14 cellular contexts compared by ENCODE assay signal in the genomic region with DNA sequence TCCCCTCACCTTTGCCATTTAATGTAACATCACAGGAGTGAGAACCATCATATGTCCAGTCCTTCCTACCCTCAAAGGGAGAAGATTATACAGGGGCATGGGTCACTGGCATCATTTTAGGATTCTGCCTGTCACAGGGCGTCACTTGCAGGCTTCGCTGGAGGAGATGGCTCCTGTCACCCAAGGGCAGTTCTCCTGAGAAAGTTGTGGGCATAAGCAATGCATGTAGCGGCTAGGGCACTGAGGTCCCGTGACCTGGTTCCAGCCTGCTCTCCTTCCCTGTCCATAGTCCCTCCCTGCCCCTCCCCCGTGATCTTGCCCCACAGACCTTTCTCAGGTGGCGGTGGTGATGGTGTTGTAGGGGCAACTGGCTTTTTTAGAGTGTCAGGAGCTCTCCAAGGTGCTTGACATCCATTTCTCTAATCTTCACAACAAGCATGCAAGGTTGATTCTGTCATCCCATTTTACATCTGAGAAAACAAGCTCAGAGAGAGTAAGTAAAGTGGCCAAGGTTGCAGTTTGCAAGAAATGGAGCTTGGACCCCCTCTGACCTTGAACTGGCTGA.
"Had no signal": no experiment of that assay in that cellular context is flagged by ENCODE, and none has a peak within 500 bp of the region (broad histone marks: within the 10 kb centered on the region; RNA-seq: fewer than 3 reads in every experiment).

No MANE protein-coding gene starts in this region.

- H3K4me3 ChIP-seq: lower lobe of right lung, skin epidermis, tibial artery, uterus had no signal

- H3K36me3 Mint-ChIP-seq: naive B cell had no signal

- H3K27ac Mint-ChIP-seq: activated naive CD4-positive, alpha-beta T cell treated with anti-CD3 and anti-CD28 coated beads for 36 hours; effector memory CD8-positive, alpha-beta T cell; naive B cell had no signal

- H3K4me1 ChIP-seq: uterus had no signal

- H3K36me3 ChIP-seq: lower lobe of right lung, tibial artery, uterus had no signal

- H3K27ac ChIP-seq: lower lobe of right lung, neutrophil, skin epidermis, tibial artery, uterus had no signal

- H3K4me3 Mint-ChIP-seq: activated naive CD4-positive, alpha-beta T cell treated with anti-CD3 and anti-CD28 coated beads for 36 hours; central memory CD8-positive, alpha-beta T cell; effector memory CD8-positive, alpha-beta T cell; naive B cell had no signal

- ATAC-seq: effector memory CD8-positive, alpha-beta T cell; lower lobe of right lung had no signal

- H3K9me3 ChIP-seq: lower lobe of right lung, neutrophil, tibial artery, uterus had no signal

- H3K4me1 Mint-ChIP-seq: central memory CD8-positive, alpha-beta T cell; naive B cell had no signal

- H3K9me3 Mint-ChIP-seq: activated naive CD4-positive, alpha-beta T cell treated with anti-CD3 and anti-CD28 coated beads for 36 hours had no signal

- DNase-seq: activated CD4-positive, alpha-beta T cell treated with anti-CD3 and anti-CD28 coated beads for 48 hours; activated naive CD4-positive, alpha-beta T cell treated with anti-CD3 and anti-CD28 coated beads for 36 hours; effector memory CD8-positive, alpha-beta T cell; kidney glomerular epithelial cell; lower lobe of right lung; midbrain; naive B cell; retina; T1000; tibial artery; uterus had no signal

- H3K27me3 ChIP-seq: neutrophil, tibial artery, uterus had no signal
